17 cellular contexts compared by ENCODE assay signal in genomic region chr1:2984399-2985061, GRCh38. TPM values are rescaled to one million over a fixed set of nuclear protein-coding genes. Genes with fewer than 3 reads are reported as not detected.
DNase-seq lines count a peak whose midpoint lies in the region; ATAC-seq lines count a peak whose summit lies in the region.
"Had no signal": no experiment of that assay in that cellular context is flagged by ENCODE, and none has a peak within 500 bp of the region (broad histone marks: within the 10 kb centered on the region; RNA-seq: fewer than 3 reads in every experiment).

No MANE protein-coding gene starts in this region.

- H3K27ac ChIP-seq in angular gyrus (ENCODE audit: low read depth, low read length) (peak overlapping the region; percentile 78), mesenchymal stem cell (ENCODE audit: low read length, poor library complexity, severe bottlenecking) (no peak overlapping the region), substantia nigra (ENCODE audit: low read depth, low read length, poor library complexity, severe bottlenecking) (peak overlapping the region; percentile 97)

- no peak overlapping the region for H3K4me2 ChIP-seq in mesenchymal stem cell (ENCODE audit: low read length, poor library complexity, severe bottlenecking)

- peak; percentile 0 for DNase-seq in activated gamma-delta T cell treated with Interleukin-2 at 50 U/mL for 16 hours
- no peak for DNase-seq in activated gamma-delta T cell (lab: John Stamatoyannopoulos, UW)
- DNase-seq in mesenchymal stem cell = no peak
- DNase-seq in substantia nigra (lab: John Stamatoyannopoulos, UW) = no peak
- no peak for DNase-seq in AML-193 (lab: John Stamatoyannopoulos, UW)
- DNase-seq in KG1 (lab: John Stamatoyannopoulos, UW) = no peak
- DNase-seq: 8988T; CD4-positive, alpha-beta memory T cell; DMS79; HCEC 1CT; NCI-H1417 treated with DMSO at 0.1 percent for 48 hours; NCI-H2029; NCI-H446 treated with DMSO at 0.1 percent for 48 hours; NK-92 treated with Interleukin-12 subunit alpha and Interleukin-12 subunit beta, amount 100 ng/mL, for 24 hours had no signal

- H2AFZ ChIP-seq in mesenchymal stem cell (ENCODE audit: low read depth, low read length) = peak overlapping the region; percentile 3

- no peak overlapping the region for H4K8ac ChIP-seq in mesenchymal stem cell (ENCODE audit: low read length)

- no peak overlapping the region for H4K91ac ChIP-seq in mesenchymal stem cell (ENCODE audit: low read length)

- no peak overlapping the region for H3K18ac ChIP-seq in mesenchymal stem cell (ENCODE audit: low read depth in 1 of 2, low read length in 2 of 2)

- no peak overlapping the region for H2BK15ac ChIP-seq in mesenchymal stem cell (ENCODE audit: low read depth, poor library complexity, severe bottlenecking)

- H3K23ac ChIP-seq in mesenchymal stem cell (ENCODE audit: low read length in 2 of 2) = no peak overlapping the region

- H3K4me3 ChIP-seq in mesenchymal stem cell (ENCODE audit: insufficient read depth in 1 of 2, low read depth in 1 of 2, low read length in 2 of 2) = no peak overlapping the region

- no peak overlapping the region for H2AK5ac ChIP-seq in mesenchymal stem cell (ENCODE audit: low read length, severe bottlenecking)

- H3K14ac ChIP-seq in mesenchymal stem cell (ENCODE audit: low read length in 2 of 2) = no peak overlapping the region

- peaks cover 0 to 21% of the 10 kb centered on the region in 2 experiments for H3K27me3 ChIP-seq in mesenchymal stem cell (ENCODE audit: control insufficient read depth in 1 of 2, insufficient read depth in 1 of 2, low read length in 2 of 2)

- no peak overlapping the region for H3K4ac ChIP-seq in mesenchymal stem cell (ENCODE audit: low read depth in 1 of 2, low read length in 2 of 2)

- H3K79me1 ChIP-seq in mesenchymal stem cell (replicated peaks; ENCODE audit: low read length, poor library complexity, severe bottlenecking) = no peaks in the 10 kb centered on the region

- no peaks in the 10 kb centered on the region for H3K4me1 ChIP-seq in mesenchymal stem cell (ENCODE audit: control insufficient read depth, insufficient read depth, low read depth, low read length)

- no peaks in the 10 kb centered on the region for H3K36me3 ChIP-seq in mesenchymal stem cell (ENCODE audit: control insufficient read depth in 1 of 2, insufficient read depth in 2 of 2, low read depth in 1 of 2, low read length in 2 of 2)

- no peak overlapping the region for H2BK120ac ChIP-seq in mesenchymal stem cell (ENCODE audit: low read depth, low read length)

- no peak overlapping the region for H2BK12ac ChIP-seq in mesenchymal stem cell (ENCODE audit: low read length in 2 of 2)

- no peak overlapping the region for H2BK5ac ChIP-seq in mesenchymal stem cell (ENCODE audit: low read depth, low read length, poor library complexity, severe bottlenecking)

- no peak overlapping the region for H3K9ac ChIP-seq in mesenchymal stem cell (ENCODE audit: low read length)

- no peak for ATAC-seq in HG03565 (IDR thresholded peaks at IDR 0.05; ENCODE audit: unreplicated experiment)

- WGBS in mesenchymal stem cell = 79% methylated on average over 12 of the region's 12 CpGs

- H3K9me3 ChIP-seq in mesenchymal stem cell (ENCODE audit: control insufficient read depth, low read length) = no peaks in the 10 kb centered on the region

RNA-seq across cellular contexts. Expression of gene ACTRT2, which starts 36.7 kb away (rescaled TPM):
- not detected for polyA plus RNA-seq in mesenchymal stem cell (2013, experiment 1 of 2)
- polyA plus RNA-seq in mesenchymal stem cell (2013, experiment 2 of 2) = not detected
- polyA plus RNA-seq: BJ; CD4-positive, alpha-beta memory T cell had no signal
